Comparison of ENCODE assay signal across 1 cellular context in genomic region chr4:73257995-73258667, GRCh38.
TF ChIP-seq lines count a peak whose summit lies in the region.

No MANE protein-coding gene starts in this region.

TF ChIP-seq in HepG2, 621 proteins besides CTCF, POLR2A, EP300 and RAD21 (continued from another document and continues in another):
- TF ChIP-seq ZNF784 (CRISPR knock-in tag; IDR thresholded peaks at IDR 0.05; ENCODE audit: borderline replicate concordance) (peak; percentile 9; the same call in 1 of the 2 replicates), HINFP (CRISPR knock-in tag; IDR thresholded peaks at IDR 0.05; ENCODE audit: low read depth) (no peak), DZIP1 (CRISPR knock-in tag; IDR thresholded peaks at IDR 0.05) (no peak), SAFB2 (CRISPR knock-in tag; IDR thresholded peaks at IDR 0.05; ENCODE audit: borderline replicate concordance, low read depth) (0 out of 2 replicates have a peak, but pooled peaks have one; percentile 32), RFX1 (IDR thresholded peaks at IDR 0.05) (no peak), HCFC1 (IDR thresholded peaks at IDR 0.05; ENCODE audit: low read depth, low read length) (no peak), ATF2 (CRISPR knock-in tag; IDR thresholded peaks at IDR 0.05) (no peak), ZNF678 (CRISPR knock-in tag; IDR thresholded peaks at IDR 0.05) (no peak), SNAI1 (CRISPR knock-in tag; IDR thresholded peaks at IDR 0.05; ENCODE audit: borderline replicate concordance) (no peak), SMC3 (IDR thresholded peaks at IDR 0.05; ENCODE audit: low read length) (no peak), ZNF619 (CRISPR knock-in tag; IDR thresholded peaks at IDR 0.05) (no peak), ZNF234 (CRISPR knock-in tag; conservative IDR thresholded peaks at IDR 0.05) (no peak; the same call in 1 of the 2 replicates), ZBTB26 (CRISPR knock-in tag; IDR thresholded peaks at IDR 0.05; ENCODE audit: borderline replicate concordance) (no peak), ZNF883 (CRISPR knock-in tag; IDR thresholded peaks at IDR 0.05; ENCODE audit: not compliant biosample characterization) (no peak), ZNF672 (CRISPR knock-in tag; IDR thresholded peaks at IDR 0.05) (no peak), RFX3 (CRISPR knock-in tag; IDR thresholded peaks at IDR 0.05) (no peak), NFIC (IDR thresholded peaks at IDR 0.05; ENCODE audit: low read length) (no peak), FOXA1 (IDR thresholded peaks at IDR 0.05) (no peak), FOXA1 (CRISPR knock-in tag; IDR thresholded peaks at IDR 0.05) (no peak), HOXD1 (CRISPR knock-in tag; IDR thresholded peaks at IDR 0.05) (no peak), AGO2 (optimal IDR thresholded peaks at IDR 0.05; ENCODE audit: low read depth, low read length) (peak; percentile 88), MZF1 (CRISPR knock-in tag; IDR thresholded peaks at IDR 0.05; ENCODE audit: borderline replicate concordance) (0 out of 2 replicates have a peak, but pooled peaks have one; percentile 23), AGO1 (IDR thresholded peaks at IDR 0.05; ENCODE audit: low read depth, low read length, poor library complexity, severe bottlenecking) (no peak), MLLT10 (CRISPR knock-in tag; IDR thresholded peaks at IDR 0.05) (no peak), KDM5A (IDR thresholded peaks at IDR 0.05; ENCODE audit: borderline replicate concordance, low read length) (peak; percentile 62; the same call in 1 of the 2 replicates), SALL2 (CRISPR knock-in tag; IDR thresholded peaks at IDR 0.05) (peak; percentile 27; the same call in 1 of the 2 replicates), SUZ12 (IDR thresholded peaks at IDR 0.05; ENCODE audit: low read depth, low read length) (no peak), TBX2 (CRISPR knock-in tag; IDR thresholded peaks at IDR 0.05; ENCODE audit: borderline replicate concordance) (no peak), SNRNP70 (IDR thresholded peaks at IDR 0.05; ENCODE audit: low read depth, low read length) (no peak), MIER2 (CRISPR knock-in tag; IDR thresholded peaks at IDR 0.05) (no peak), NR1H2 (CRISPR knock-in tag; IDR thresholded peaks at IDR 0.05; ENCODE audit: borderline replicate concordance, low read depth) (no peak), NR2F6 (IDR thresholded peaks at IDR 0.05) (no peak), NR2F6 (CRISPR knock-in tag; IDR thresholded peaks at IDR 0.05) (no peak), ZNF776 (CRISPR knock-in tag; IDR thresholded peaks at IDR 0.05) (peak; percentile 56; the same call in 1 of the 2 replicates), GPN1 (CRISPR knock-in tag; IDR thresholded peaks at IDR 0.05; ENCODE audit: borderline replicate concordance) (no peak), MNT (IDR thresholded peaks at IDR 0.05) (0 out of 2 replicates have a peak, but pooled peaks have one; percentile 30), ZNF263 (CRISPR knock-in tag; IDR thresholded peaks at IDR 0.05) (0 out of 2 replicates have a peak, but pooled peaks have one; percentile 61), ZNF713 (CRISPR knock-in tag; IDR thresholded peaks at IDR 0.05) (no peak), ZFP36L1 (CRISPR knock-in tag; IDR thresholded peaks at IDR 0.05) (no peak), IRF1 (CRISPR knock-in tag; IDR thresholded peaks at IDR 0.05; ENCODE audit: low read depth) (0 out of 2 replicates have a peak, but pooled peaks have one; percentile 16), ZFP41 (CRISPR knock-in tag; IDR thresholded peaks at IDR 0.05; ENCODE audit: borderline replicate concordance) (no peak), ZNF557 (CRISPR knock-in tag; IDR thresholded peaks at IDR 0.05) (no peak), PATZ1 (CRISPR knock-in tag; IDR thresholded peaks at IDR 0.05) (peak; percentile 90), GMEB2 (CRISPR knock-in tag; IDR thresholded peaks at IDR 0.05; ENCODE audit: low read depth) (no peak), ZZZ3 (CRISPR knock-in tag; IDR thresholded peaks at IDR 0.05; ENCODE audit: borderline replicate concordance) (no peak), ZNF3 (CRISPR knock-in tag; IDR thresholded peaks at IDR 0.05) (no peak), ZNF543 (CRISPR knock-in tag; IDR thresholded peaks at IDR 0.05) (no peak), ZNF75D (CRISPR knock-in tag; IDR thresholded peaks at IDR 0.05; ENCODE audit: borderline replicate concordance) (no peak), ZNF879 (CRISPR knock-in tag; IDR thresholded peaks at IDR 0.05) (no peak), BRCA1 (CRISPR knock-in tag; IDR thresholded peaks at IDR 0.05) (no peak), WIZ (CRISPR knock-in tag; IDR thresholded peaks at IDR 0.05) (no peak), CCDC6 (CRISPR knock-in tag; IDR thresholded peaks at IDR 0.05) (peak; percentile 69), YY1 (IDR thresholded peaks at IDR 0.05; ENCODE audit: insufficient read depth, insufficient replicate concordance, low read depth, low read length) (no peak), SMAD3 (CRISPR knock-in tag; IDR thresholded peaks at IDR 0.05) (no peak), TRIM22 (IDR thresholded peaks at IDR 0.05) (no peak), KAT2B (IDR thresholded peaks at IDR 0.05; ENCODE audit: borderline replicate concordance, low read depth, low read length) (no peak), TCF12 (IDR thresholded peaks at IDR 0.05) (no peak), TCF12 (CRISPR knock-in tag; IDR thresholded peaks at IDR 0.05) (no peak), HDAC6 (IDR thresholded peaks at IDR 0.05; ENCODE audit: low read depth, low read length) (no peak), HNRNPK (IDR thresholded peaks at IDR 0.05; ENCODE audit: low read depth, low read length, poor library complexity, severe bottlenecking) (no peak), KLF16 (CRISPR knock-in tag; IDR thresholded peaks at IDR 0.05) (0 out of 4 replicates have a peak, but pooled peaks of 1 of the 2 experiments have one; percentile 26), NFKB2 (CRISPR knock-in tag; IDR thresholded peaks at IDR 0.05; ENCODE audit: borderline replicate concordance) (0 out of 2 replicates have a peak, but pooled peaks have one; percentile 7), NFYB (CRISPR knock-in tag; IDR thresholded peaks at IDR 0.05) (no peak)
